ENCODE assay signal across 8 cellular contexts in genomic region chr5:122183098-122183794, GRCh38. TPM values are rescaled to one million over a fixed set of nuclear protein-coding genes. Genes with fewer than 3 reads are reported as not detected.
DNase-seq lines count a peak whose midpoint lies in the region; ATAC-seq and TF ChIP-seq lines count a peak whose summit lies in the region.

No MANE protein-coding gene starts in this region.

- no peaks in the 10 kb centered on the region for H3K9me3 ChIP-seq in ovary

- no peak overlapping the region for H3K4me3 ChIP-seq in ovary

- no peaks in the 10 kb centered on the region for H3K27me3 ChIP-seq in ovary

- H3K36me3 ChIP-seq in ovary, result no peaks in the 10 kb centered on the region

- H3K27me3 Mint-ChIP-seq in effector memory CD8-positive, alpha-beta T cell, result no peaks in the 10 kb centered on the region

- TF ChIP-seq CTCF in ovary (IDR thresholded peaks at IDR 0.05), result no peak

- WGBS in ovary, 3 donors, result 18 to 26% (median 25%) methylated on average over 7 of the region's 7 CpGs

- intact Hi-C loops in ovary (cut with DNase I), result loop anchor here in 1 of 4 donors (10.0 kb wide), 1 partner anchor 1162 kb away; no protein-coding TSS in a partner anchor

- H3K4me1 ChIP-seq in ovary (ENCODE audit: insufficient read depth), result peaks cover 3% of the 10 kb centered on the region

- H3K4me3 Mint-ChIP-seq in effector memory CD8-positive, alpha-beta T cell, result no peak overlapping the region

- no peak for ATAC-seq in HG03135 (IDR thresholded peaks at IDR 0.05; ENCODE audit: unreplicated experiment)
- no peak for ATAC-seq in effector memory CD8-positive, alpha-beta T cell (replicated peaks)

- TF ChIP-seq POLR2A in ovary (IDR thresholded peaks at IDR 0.05), result no peak

- peaks cover 0 to 2% of the 10 kb centered on the region in 2 donors for H3K9me3 Mint-ChIP-seq in effector memory CD8-positive, alpha-beta T cell

- no peak overlapping the region for H3K27ac Mint-ChIP-seq in effector memory CD8-positive, alpha-beta T cell

- no peak overlapping the region for H3K27ac ChIP-seq in ovary

- DNase-seq in AG20443 (ENCODE audit: low spot score) (peak; percentile 68), RPMI7951 (ENCODE audit: low read depth) (peak; percentile 90), fibroblast of peridontal ligament (ENCODE audit: extremely low read depth) (peak; percentile 72), ovary (peak; percentile 69 to 87 (median 85))
- DNase-seq in effector memory CD8-positive, alpha-beta T cell, result no peak
- no peak for DNase-seq in activated CD4-positive, alpha-beta T cell treated with anti-CD3 and anti-CD28 coated beads, Interleukin-2, amount 50 U/mL, for 4 hours
- no peak for DNase-seq in stimulated activated CD4-positive, alpha-beta T cell treated with anti-CD3 and anti-CD28 coated beads, Interleukin-4, amount 100 ng/mL, for 4 hours

- no peaks in the 10 kb centered on the region for H3K4me1 Mint-ChIP-seq in effector memory CD8-positive, alpha-beta T cell (ENCODE audit: low read depth in 2 of 2)

- TF ChIP-seq EP300 in ovary (IDR thresholded peaks at IDR 0.05), result no peak

- H3K36me3 Mint-ChIP-seq in effector memory CD8-positive, alpha-beta T cell (ENCODE audit: insufficient read depth), result no peaks in the 10 kb centered on the region

RNA-seq across cellular contexts. Expression of gene ZNF474, which starts 53.9 kb away (rescaled TPM):
- 0.24 and 0.39 TPM in 2 replicates for total RNA-seq in RPMI7951 (2014; rRNA removed; shearing (Covaris generic))
- total RNA-seq in ovary, result 1 to 10 TPM in 1 of 7 donors, under 1 TPM in 5, not detected in 1; 0.12 to 5.7 (median 0.61) TPM
- polyA plus RNA-seq in ovary, result under 1 TPM; 0.13 to 0.18 TPM

Comparison
In these comparisons a context has a peak if more than half of its experiments do, and no peak if none do; other contexts are left out.
1. DNase-seq: peak in AG20443 (single experiment), RPMI7951 (single experiment), fibroblast of peridontal ligament (single experiment) and ovary (5 of 5); none in effector memory CD8-positive, alpha-beta T cell (0 of 3), activated CD4-positive, alpha-beta T cell treated with anti-CD3 and anti-CD28 coated beads, Interleukin-2, amount 50 U/mL, for 4 hours (0 of 2) and stimulated activated CD4-positive, alpha-beta T cell treated with anti-CD3 and anti-CD28 coated beads, Interleukin-4, amount 100 ng/mL, for 4 hours (0 of 2).